ENCODE assay signal across 8 cellular contexts in the genomic region with DNA sequence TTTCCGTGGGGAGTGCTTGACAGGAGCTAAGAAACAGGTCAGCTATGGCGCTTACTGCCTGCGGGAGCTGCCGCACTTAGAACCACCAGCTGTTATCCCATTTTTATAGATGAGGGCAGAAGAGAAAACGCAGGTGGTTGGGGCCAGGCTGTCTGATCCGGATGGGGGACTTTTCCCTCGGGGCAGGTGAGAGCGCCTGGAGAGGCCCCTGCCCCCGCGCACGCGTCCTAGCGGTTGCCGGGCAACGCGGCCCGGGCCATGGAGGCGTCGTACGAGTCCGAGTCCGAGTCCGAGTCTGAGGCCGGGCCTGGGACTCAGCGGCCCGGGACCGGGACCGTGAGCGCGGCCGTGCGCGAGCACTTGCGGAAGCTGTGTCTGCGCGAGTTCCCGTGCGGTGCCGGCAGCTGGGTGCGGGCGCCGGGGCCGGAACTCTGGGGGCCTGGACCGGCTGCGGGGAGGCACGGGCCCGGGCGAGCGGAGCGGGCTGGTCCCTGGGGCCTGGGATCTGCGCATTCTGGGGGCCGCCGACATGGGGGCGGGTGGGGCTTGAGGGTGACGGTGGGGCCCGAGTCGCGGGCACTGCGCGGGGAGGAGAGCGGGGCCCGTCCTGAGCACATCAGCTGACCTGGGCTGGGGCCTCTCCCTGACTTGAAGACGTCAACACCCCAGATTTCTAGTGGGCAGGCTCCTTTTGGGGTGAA. TPM values are rescaled to one million over a fixed set of nuclear protein-coding genes. Genes with fewer than 3 reads are reported as not detected.
DNase-seq lines count a peak whose midpoint lies in the region; ATAC-seq and TF ChIP-seq lines count a peak whose summit lies in the region.

A gene with protein sequence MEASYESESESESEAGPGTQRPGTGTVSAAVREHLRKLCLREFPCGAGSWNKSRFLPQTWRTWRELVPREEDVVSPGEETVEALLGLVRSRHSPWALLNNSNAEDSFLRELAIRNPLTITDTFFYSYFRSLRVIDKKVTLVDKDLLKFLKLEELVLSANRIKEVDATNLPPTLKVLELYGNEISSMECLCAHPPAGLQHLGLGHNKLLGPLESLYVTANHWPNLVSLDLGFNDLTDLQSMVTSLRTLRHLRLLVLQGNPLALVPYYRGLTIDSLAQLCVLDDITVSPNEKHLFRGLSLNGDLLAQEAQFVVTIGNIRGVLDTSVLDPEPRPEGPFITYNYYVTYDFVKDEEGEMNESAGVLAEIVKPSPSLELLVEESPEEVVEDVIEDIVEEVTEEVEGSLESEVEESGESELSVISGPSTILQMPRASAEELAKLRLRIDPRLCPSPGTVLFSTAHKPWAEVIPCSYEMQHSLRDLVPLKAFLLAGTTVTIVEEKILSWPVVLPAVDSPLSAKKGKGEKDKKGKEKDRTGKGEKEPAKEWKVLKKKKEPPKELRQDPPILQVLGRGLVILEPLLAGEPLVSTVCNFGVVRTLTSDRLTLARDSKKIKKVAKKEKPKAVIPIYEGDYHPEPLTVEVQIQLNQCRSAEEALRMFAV (plus strand): TSS at position 237 of the 701 bp plus-strand sequence. CDS start 22 bp downstream, at position 259.

- H3K27me3 Mint-ChIP-seq in H9 (ENCODE audit: low read depth) (peaks cover 30% of the 10 kb centered on the region), type B pancreatic cell (peaks cover 8% of the 10 kb centered on the region)
- H3K27me3 Mint-ChIP-seq in T-helper 2 cell treated with Interferon-gamma antibody and Interleukin-4, amounts not matched to agents 5 μg/mL and 100 μg/mL, for 36 hours (ENCODE audit: low read depth): peaks cover 15% of the 10 kb centered on the region

- H3K27ac Mint-ChIP-seq in H9 (no peak within 1 kb of the TSS), type B pancreatic cell (peak within 1 kb of the TSS; percentile 70)
- no peak within 1 kb of the TSS for H3K27ac Mint-ChIP-seq in T-helper 2 cell treated with Interferon-gamma antibody and Interleukin-4, amounts not matched to agents 5 μg/mL and 100 μg/mL, for 36 hours

- no peak within 1 kb of the TSS for H3K9ac ChIP-seq in H9 (ENCODE audit: extremely low read depth, insufficient read length, low read length)

- TF ChIP-seq CTCF in A673 (conservative IDR thresholded peaks at IDR 0.05; ENCODE audit: low read depth, low read length) (no peak), H9 (conservative IDR thresholded peaks at IDR 0.05) (no peak), type B pancreatic cell (conservative IDR thresholded peaks at IDR 0.05) (no peak)

- H4K20me1 ChIP-seq in H9 (ENCODE audit: control insufficient read depth, insufficient read depth, insufficient read length): no peaks in the 10 kb centered on the region

- no peak within 1 kb of the TSS for H2BK20ac ChIP-seq in H9 (ENCODE audit: low read depth, low read length, poor library complexity, severe bottlenecking)

- no peak within 1 kb of the TSS for H3K4ac ChIP-seq in H9 (ENCODE audit: low read depth, low read length)

- no peak within 1 kb of the TSS for H2BK15ac ChIP-seq in H9 (ENCODE audit: low read depth, low read length)

- no peaks in the 10 kb centered on the region; a peak in 2 of 7 replicates for H3K36me3 Mint-ChIP-seq in H9 (ENCODE audit: insufficient read depth in 1 of 3, low read depth in 3 of 3)
- H3K36me3 Mint-ChIP-seq in T-helper 2 cell treated with Interferon-gamma antibody and Interleukin-4, amounts not matched to agents 5 μg/mL and 100 μg/mL, for 36 hours (ENCODE audit: low read depth): no peaks in the 10 kb centered on the region
- no peaks in the 10 kb centered on the region for H3K36me3 Mint-ChIP-seq in type B pancreatic cell

- H3K9me3 Mint-ChIP-seq in H9 (no peaks in the 10 kb centered on the region; a peak in 1 of 5 replicates), type B pancreatic cell (no peaks in the 10 kb centered on the region)
- no peaks in the 10 kb centered on the region for H3K9me3 Mint-ChIP-seq in T-helper 2 cell treated with Interferon-gamma antibody and Interleukin-4, amounts not matched to agents 5 μg/mL and 100 μg/mL, for 36 hours

- H3K4me2 ChIP-seq in H9 (ENCODE audit: insufficient read depth, insufficient read length, low read length): peak within 1 kb of the TSS; percentile 33

- intact Hi-C loops in A673 (cut with micrococcal nuclease; ENCODE audit: unreplicated experiment): no loop called here

- no peak within 1 kb of the TSS for H3K14ac ChIP-seq in H9 (ENCODE audit: insufficient read depth, low read length)

- H3K79me2 ChIP-seq in H9 (ENCODE audit: insufficient read depth, low read length): no peaks in the 10 kb centered on the region

- WGBS in H9 (ENCODE audit: extremely low coverage, insufficient read length, low lambda C conversion rate): no CpG with 5 or more reads among the region's 63 CpGs
- 7 to 8% methylated on average over 36 to 48 of the region's 63 CpGs for WGBS in mesodermal cell (ENCODE audit: insufficient coverage in 2 of 2), 2 experiments

- H3K4me3 Mint-ChIP-seq in H9 (peak within 1 kb of the TSS; percentile 66 to 85), type B pancreatic cell (peak within 1 kb of the TSS; percentile 89)
- peak within 1 kb of the TSS; percentile 79 for H3K4me3 Mint-ChIP-seq in T-helper 2 cell treated with Interferon-gamma antibody and Interleukin-4, amounts not matched to agents 5 μg/mL and 100 μg/mL, for 36 hours

- no peak within 1 kb of the TSS for H3K56ac ChIP-seq in H9 (ENCODE audit: insufficient read length, low read depth, low read length)

- H2BK12ac ChIP-seq in H9 (ENCODE audit: insufficient read length, low read depth, low read length): no peak within 1 kb of the TSS

- H3K23me2 ChIP-seq in H9 (ENCODE audit: insufficient read length, low read depth, low read length, poor library complexity, severe bottlenecking): no peaks in the 10 kb centered on the region

- H3K23ac ChIP-seq in H9 (ENCODE audit: insufficient read length, low read depth, low read length): no peak within 1 kb of the TSS

- H3K4me1 Mint-ChIP-seq in H9 (peaks cover 3 to 8% of the 10 kb centered on the region in 2 experiments; a peak in 2 of 4 replicates), type B pancreatic cell (ENCODE audit: unreplicated experiment) (no peaks in the 10 kb centered on the region)
- H3K4me1 Mint-ChIP-seq in T-helper 2 cell treated with Interferon-gamma antibody and Interleukin-4, amounts not matched to agents 5 μg/mL and 100 μg/mL, for 36 hours (ENCODE audit: low read depth): peaks cover 4% of the 10 kb centered on the region

- H3K36me3 ChIP-seq in A673 (ENCODE audit: insufficient read depth, low read length, poor library complexity, severe bottlenecking): no peaks in the 10 kb centered on the region
- no peaks in the 10 kb centered on the region for H3K36me3 ChIP-seq in effector memory CD4-positive, alpha-beta T cell (ENCODE audit: control insufficient read depth, insufficient read depth, low read length)
- H3K36me3 ChIP-seq in mesodermal cell (ENCODE audit: control insufficient read depth, insufficient read depth, low read length): no peaks in the 10 kb centered on the region

- H3K27me3 ChIP-seq in A673 (replicated peaks; ENCODE audit: insufficient read depth, low read depth, low read length, poor library complexity) (no peaks in the 10 kb centered on the region), H9 (ENCODE audit: insufficient read depth, low read length) (no peaks in the 10 kb centered on the region)
- peaks cover 4% of the 10 kb centered on the region for H3K27me3 ChIP-seq in effector memory CD4-positive, alpha-beta T cell (replicated peaks; ENCODE audit: control insufficient read depth, insufficient read depth, low read length, poor library complexity, severe bottlenecking)

- H3K4me1 ChIP-seq in A673 (ENCODE audit: insufficient read depth, low read length, poor library complexity, severe bottlenecking): no peaks in the 10 kb centered on the region
- no peaks in the 10 kb centered on the region for H3K4me1 ChIP-seq in H9 (ENCODE audit: insufficient read depth, low read length)
- H3K4me1 ChIP-seq in effector memory CD4-positive, alpha-beta T cell (ENCODE audit: control insufficient read depth, insufficient read depth, low read length, poor library complexity, severe bottlenecking): peaks cover 6% of the 10 kb centered on the region
- H3K4me1 ChIP-seq in mesodermal cell (ENCODE audit: control insufficient read depth, insufficient read depth, low read length, poor library complexity, severe bottlenecking): no peaks in the 10 kb centered on the region

- DNase-seq in A673 (ENCODE audit: low spot score) (no peak), H9 (peak; percentile 78), type B pancreatic cell (ENCODE audit: extremely low spot score, unreplicated experiment) (peak; percentile 79)
- DNase-seq in T-helper 2 cell treated with Interferon-gamma antibody and Interleukin-4, amounts not matched to agents 5 μg/mL and 100 μg/mL, for 36 hours (ENCODE audit: low spot score): peak; percentile 35
- DNase-seq in effector memory CD4-positive, alpha-beta T cell: no peak

- no peak within 1 kb of the TSS for H3T11ph ChIP-seq in H9 (ENCODE audit: low read length)

- no peak within 1 kb of the TSS for H2AK5ac ChIP-seq in H9 (ENCODE audit: insufficient read length, low read length)

- no peak within 1 kb of the TSS for H2BK120ac ChIP-seq in H9 (ENCODE audit: low read depth, low read length, poor library complexity, severe bottlenecking)

- H3K9me3 ChIP-seq in A673 (ENCODE audit: low read depth, low read length, poor library complexity, severe bottlenecking): no peaks in the 10 kb centered on the region
- no peaks in the 10 kb centered on the region for H3K9me3 ChIP-seq in H9 (ENCODE audit: control insufficient read depth, low read depth, low read length)
- H3K9me3 ChIP-seq in effector memory CD4-positive, alpha-beta T cell (ENCODE audit: control insufficient read depth, low read length): no peaks in the 10 kb centered on the region
- H3K9me3 ChIP-seq in mesodermal cell (ENCODE audit: control insufficient read depth, low read length): no peaks in the 10 kb centered on the region

- no peaks in the 10 kb centered on the region for H3K79me1 ChIP-seq in H9 (ENCODE audit: insufficient read depth, low read depth, low read length, poor library complexity, severe bottlenecking)

- H3K4me3 ChIP-seq in A673 (ENCODE audit: low read depth, low read length, poor library complexity, severe bottlenecking) (peak within 1 kb of the TSS; percentile 46), mesodermal cell (ENCODE audit: extremely low read depth, insufficient read depth, low read length, poor library complexity, severe bottlenecking) (peak within 1 kb of the TSS; percentile 44)
- peak within 1 kb of the TSS; percentile 52 for H3K4me3 ChIP-seq in effector memory CD4-positive, alpha-beta T cell (ENCODE audit: insufficient read depth, low read depth, low read length, poor library complexity, severe bottlenecking)

- H4K91ac ChIP-seq in H9 (ENCODE audit: insufficient read length, low read depth, low read length): no peak within 1 kb of the TSS

- POLR2A ChIA-PET in A673 (lab: Charles Lee; ENCODE audit: low non-redundant PET): no interaction called here

- H2AFZ ChIP-seq in H9 (ENCODE audit: low read length): no peak within 1 kb of the TSS

- H4K8ac ChIP-seq in H9 (replicated peaks; ENCODE audit: insufficient read length, low read depth, low read length): no peak within 1 kb of the TSS

- H2BK5ac ChIP-seq in H9 (ENCODE audit: insufficient read length, low read length): no peak within 1 kb of the TSS

- no TSS peak for BruUV-seq in A673 (replicated peaks; lab: Mats Ljungman, UMichigan)

- CTCF ChIA-PET in A673 (lab: Charles Lee): no interaction called here

- H3K27ac ChIP-seq in A673 (ENCODE audit: low read depth, low read length, poor library complexity, severe bottlenecking) (no peak within 1 kb of the TSS), H9 (ENCODE audit: insufficient read length, low read depth, low read length) (no peak within 1 kb of the TSS), mesodermal cell (ENCODE audit: low read depth, low read length, severe bottlenecking) (no peak within 1 kb of the TSS)
- no peak within 1 kb of the TSS for H3K27ac ChIP-seq in effector memory CD4-positive, alpha-beta T cell (ENCODE audit: insufficient read depth, low read length, poor library complexity, severe bottlenecking)

- no peak within 1 kb of the TSS for H3K18ac ChIP-seq in H9 (ENCODE audit: insufficient read length, low read depth, low read length)

- ATAC-seq in HG02642 (IDR thresholded peaks at IDR 0.05; ENCODE audit: poor library complexity, unreplicated experiment) (no peak), GM18909 (IDR thresholded peaks at IDR 0.05; ENCODE audit: poor library complexity, unreplicated experiment) (no peak)

- H4K5ac ChIP-seq in H9 (ENCODE audit: insufficient read length, low read depth, low read length): no peak within 1 kb of the TSS

RNA-seq across cellular contexts. Expression of the gene that starts here (rescaled TPM):
- 0.24 TPM in 1 of 2 replicates, not detected in the other for total RNA-seq in A673 (2021)
- total RNA-seq in H9 (2021): 0.46 and 0.53 TPM in 2 replicates
- 0.66 TPM for polyA plus RNA-seq in mesodermal cell (2013, experiment 1 of 2)
- 1.2 TPM for polyA plus RNA-seq in mesodermal cell (2013, experiment 2 of 2)
- total RNA-seq in type B pancreatic cell (ENCODE audit: low replicate concordance): 2.9 and 3.0 TPM in 2 replicates

Comparison
In these comparisons a context has a peak if more than half of its experiments do, and no peak if none do; other contexts are left out.
1. Peak in DNase-seq and H3K4me2 ChIP-seq in H9; RNA of the gene not detected or under 1 TPM.
2. DNase-seq: peak in T-helper 2 cell treated with Interferon-gamma antibody and Interleukin-4, amounts not matched to agents 5 μg/mL and 100 μg/mL, for 36 hours (single experiment) and type B pancreatic cell (single experiment); none in A673 (single experiment) and effector memory CD4-positive, alpha-beta T cell (0 of 3).
3. Peak in every context shown above with its lines, with median percentiles within 50 percentile points of each other: H3K4me3 ChIP-seq and H3K4me3 Mint-ChIP-seq.